9 cellular contexts compared by ENCODE assay signal in the genomic region with DNA sequence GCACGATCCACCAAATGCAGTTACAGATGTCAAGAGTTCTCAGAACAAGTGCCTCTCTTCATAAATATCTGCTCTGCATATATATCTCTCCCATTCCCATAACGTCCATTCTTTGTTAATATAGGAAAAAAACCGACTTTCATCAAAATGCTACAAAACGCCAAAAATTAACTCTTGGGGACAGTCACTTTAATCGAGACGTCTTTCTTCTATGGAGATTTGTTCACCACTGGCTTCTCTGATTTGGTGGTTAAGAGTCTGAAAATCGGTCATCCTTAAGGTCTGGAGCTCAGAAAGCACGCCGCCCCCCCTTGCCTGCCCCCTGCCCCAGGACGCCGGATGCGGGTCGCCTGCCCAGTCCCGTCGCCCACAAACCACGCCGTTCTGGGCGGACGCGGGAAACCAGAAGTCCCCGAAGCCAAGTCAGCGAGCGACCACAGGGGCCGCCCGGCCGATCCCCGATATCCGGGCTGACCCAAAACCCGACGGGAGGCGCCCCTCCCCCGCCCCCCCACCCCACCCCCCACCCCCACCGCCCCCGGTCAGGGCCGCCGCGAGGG.
DNase-seq lines count a peak whose midpoint lies in the region; ATAC-seq and TF ChIP-seq lines count a peak whose summit lies in the region.
"Had no signal": no experiment of that assay in that cellular context is flagged by ENCODE, and none has a peak within 500 bp of the region (broad histone marks: within the 10 kb centered on the region; RNA-seq: fewer than 3 reads in every experiment).

No MANE protein-coding gene starts in this region.

- peak; percentile 63 for DNase-seq in COLO668 (lab: John Stamatoyannopoulos, UW; ENCODE audit: unreplicated experiment)
- DNase-seq in NCI-H345 (lab: John Stamatoyannopoulos, UW), result peak; percentile 30
- DNase-seq in glutamatergic neuron, result peak; percentile 47
- no peak for DNase-seq in osteocyte (ENCODE audit: extremely low spot score, unreplicated experiment)
- DNase-seq in middle frontal gyrus (ENCODE audit: extremely low spot score, low spot score), result no peak
- DNase-seq: NCI-H1436 had no signal

- H3K36me3 Mint-ChIP-seq in glutamatergic neuron (ENCODE audit: unreplicated experiment) (peaks cover 2% of the 10 kb centered on the region), osteocyte (ENCODE audit: unreplicated experiment) (peaks cover 5% of the 10 kb centered on the region)

- H3K27me3 Mint-ChIP-seq in glutamatergic neuron (ENCODE audit: unreplicated experiment) (peaks cover 18% of the 10 kb centered on the region), osteocyte (ENCODE audit: unreplicated experiment) (peaks cover 70% of the 10 kb centered on the region)

- TF ChIP-seq CTCF in glutamatergic neuron (IDR thresholded peaks at IDR 0.05; ENCODE audit: partially characterized antibody, unreplicated experiment) (no peak), osteocyte (IDR thresholded peaks at IDR 0.05) (no peak)

- peaks cover 9% of the 10 kb centered on the region for H3K9me3 Mint-ChIP-seq in glutamatergic neuron (ENCODE audit: unreplicated experiment)
- H3K9me3 Mint-ChIP-seq in osteocyte (ENCODE audit: unreplicated experiment), result no peaks in the 10 kb centered on the region

- H3K4me1 Mint-ChIP-seq in glutamatergic neuron (ENCODE audit: low read depth, unreplicated experiment) (peaks cover 5% of the 10 kb centered on the region), osteocyte (ENCODE audit: unreplicated experiment) (peaks cover 11% of the 10 kb centered on the region)

- ATAC-seq in GM21423 (IDR thresholded peaks at IDR 0.05; ENCODE audit: unreplicated experiment) (no peak), HG03097 (IDR thresholded peaks at IDR 0.05; ENCODE audit: low FRiP score, unreplicated experiment) (no peak), GM18858 (IDR thresholded peaks at IDR 0.05; ENCODE audit: unreplicated experiment) (no peak)

- H3K27ac Mint-ChIP-seq in glutamatergic neuron (ENCODE audit: unreplicated experiment), result no peak overlapping the region
- H3K27ac Mint-ChIP-seq in osteocyte (ENCODE audit: unreplicated experiment), result no peak overlapping the region

- H3K4me3 Mint-ChIP-seq in glutamatergic neuron (ENCODE audit: unreplicated experiment) (peak overlapping the region; percentile 90), osteocyte (ENCODE audit: unreplicated experiment) (peak overlapping the region; percentile 66)

Comparison
In these comparisons a context has a peak if more than half of its experiments do, and no peak if none do; other contexts are left out.
1. DNase-seq: peak in COLO668 (single experiment), NCI-H345 (single experiment) and glutamatergic neuron (single experiment); none in osteocyte (single experiment) and middle frontal gyrus (single experiment).